Comparison of ENCODE assay signal across 24 cellular contexts in the genomic region with DNA sequence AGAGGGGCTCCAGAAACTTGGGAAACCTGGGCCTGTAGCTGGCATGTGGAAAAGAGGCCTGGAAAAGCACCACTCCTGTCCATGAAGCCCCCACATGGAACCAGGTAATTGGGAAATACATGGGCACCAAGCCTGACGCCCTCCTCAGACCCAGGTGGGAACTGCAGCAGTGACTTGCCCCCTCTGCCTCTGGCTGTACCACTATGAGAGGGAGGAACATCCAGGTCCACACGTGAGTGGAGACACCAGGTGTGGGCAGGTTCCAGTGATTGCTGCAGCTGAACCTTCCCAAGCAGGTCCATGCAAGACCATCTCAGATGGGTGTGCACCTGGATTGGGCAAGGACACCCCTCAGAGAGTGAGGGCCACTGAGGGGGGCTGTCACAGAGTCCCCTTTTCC. TPM values are rescaled to one million over a fixed set of nuclear protein-coding genes. Genes with fewer than 3 reads are reported as not detected.
"Had no signal": no experiment of that assay in that cellular context is flagged by ENCODE, and none has a peak within 500 bp of the region (broad histone marks: within the 10 kb centered on the region; RNA-seq: fewer than 3 reads in every experiment).

No MANE protein-coding gene starts in this region.

RNA-seq across cellular contexts. Expression of a gene that starts 46.8 kb away (rescaled TPM):
- total RNA-seq: activated naive CD8-positive, alpha-beta T cell treated with anti-CD3 and anti-CD28 coated beads, Interleukin-2, amount 10 ng/mL, durations not matched to agents 7 days and 5 days; ascending aorta; cardiac muscle cell; cerebellum; endothelial cell of umbilical vein; fibroblast of lung; fibroblast of villous mesenchyme; gastroesophageal sphincter; hepatocyte; kidney; left colon; liver; mammary epithelial cell; mesothelial cell of epicardium; pancreas; psoas muscle; sigmoid colon; stomach; thyroid gland; upper lobe of left lung; vagina had no signal
- polyA plus RNA-seq: cardiac muscle cell, endothelial cell of umbilical vein, esophagus, fibroblast of lung, hepatocyte, immature natural killer cell, liver, mammary epithelial cell, pancreas, psoas muscle, sigmoid colon, small intestine, stomach had no signal
